In the genomic region with DNA sequence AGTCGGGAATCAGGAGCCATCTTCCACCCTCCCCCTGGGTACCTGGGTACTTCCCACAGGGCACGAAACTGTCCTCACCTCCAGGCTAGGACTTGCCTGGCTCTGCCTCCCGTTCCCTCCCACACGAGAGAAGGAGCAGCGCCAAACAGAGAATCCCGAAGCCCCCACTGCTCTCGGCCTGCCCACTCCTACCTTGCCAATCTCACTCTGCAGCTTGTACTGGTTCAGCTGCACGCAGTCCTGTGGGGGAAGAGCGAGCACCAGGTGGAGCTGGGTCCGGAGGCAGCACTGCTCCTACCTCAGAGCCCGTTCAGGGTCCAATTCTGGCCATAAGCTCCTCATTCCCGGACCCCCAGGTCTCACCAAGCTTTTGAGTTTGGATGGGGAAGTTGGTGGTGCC, we compare ENCODE assay signal across 18 cellular contexts. TPM values are rescaled to one million over a fixed set of nuclear protein-coding genes. Genes with fewer than 3 reads are reported as not detected.
A peak's percentile ranks its signal among the peaks of the same experiment; 100 is the strongest.
DNase-seq lines count a peak whose midpoint lies in the region; ATAC-seq and TF ChIP-seq lines count a peak whose summit lies in the region.
"Had no signal": no experiment of that assay in that cellular context is flagged by ENCODE, and none has a peak within 500 bp of the region (broad histone marks: within the 10 kb centered on the region; RNA-seq: fewer than 3 reads in every experiment).

No MANE protein-coding gene starts in this region.

- H3K27ac Mint-ChIP-seq in glutamatergic neuron (ENCODE audit: unreplicated experiment) = peak overlapping the region; percentile 17
- H3K27ac Mint-ChIP-seq in CD8-positive, alpha-beta T cell = no peak overlapping the region

- TF ChIP-seq POLR2A in vagina (IDR thresholded peaks at IDR 0.05) = no peak

- no peaks in the 10 kb centered on the region for H3K36me3 Mint-ChIP-seq in glutamatergic neuron (ENCODE audit: unreplicated experiment)
- peaks cover 28% of the 10 kb centered on the region for H3K36me3 Mint-ChIP-seq in CD8-positive, alpha-beta T cell

- peaks cover 13% of the 10 kb centered on the region for H3K27me3 Mint-ChIP-seq in glutamatergic neuron (ENCODE audit: unreplicated experiment)
- H3K27me3 Mint-ChIP-seq in CD8-positive, alpha-beta T cell (ENCODE audit: low read depth) = no peaks in the 10 kb centered on the region
- H3K27me3 Mint-ChIP-seq: CD4-positive, alpha-beta memory T cell had no signal

- POLR2A ChIA-PET in HEK293 (lab: Yijun Ruan, JAX) = no interaction called here
- POLR2A ChIA-PET in CD8-positive, alpha-beta T cell (lab: Charles Lee) = no interaction called here

- no peak overlapping the region for H3K4me3 ChIP-seq in HEK293 (ENCODE audit: low read depth, low read length)
- no peak overlapping the region for H3K4me3 ChIP-seq in CD8-positive, alpha-beta T cell (ENCODE audit: low read depth, low read length)
- no peak overlapping the region for H3K4me3 ChIP-seq in vagina
- H3K4me3 ChIP-seq: A549, HAP-1 had no signal

- H3K4me1 ChIP-seq in HEK293 (ENCODE audit: control insufficient read depth, insufficient read depth, low read length) = peaks cover 12% of the 10 kb centered on the region
- peaks cover 20% of the 10 kb centered on the region for H3K4me1 ChIP-seq in CD8-positive, alpha-beta T cell (ENCODE audit: insufficient read depth, low read length)
- H3K4me1 ChIP-seq in vagina = peaks cover 46% of the 10 kb centered on the region
- H3K4me1 ChIP-seq: Caco-2, HAP-1 had no signal

- ATAC-seq in CD8-positive, alpha-beta T cell = no peak
- ATAC-seq: A549 had no signal

- H3K27ac ChIP-seq in HEK293 (ENCODE audit: extremely low read depth, low read depth, low read length) = no peak overlapping the region
- no peak overlapping the region for H3K27ac ChIP-seq in CD8-positive, alpha-beta T cell (ENCODE audit: low read depth, low read length)
- H3K27ac ChIP-seq in vagina = no peak overlapping the region
- H3K27ac ChIP-seq: A549 had no signal

- CTCF ChIA-PET in HEK293 (lab: Yijun Ruan, JAX) = interaction anchor here (0.6 to 2.4 kb wide), 7 partner anchors 20 to 1025 kb away, joined by 3 to 8 read pairs (median 3); no protein-coding TSS in a partner anchor
- CTCF ChIA-PET in CD8-positive, alpha-beta T cell (lab: Charles Lee) = interaction anchor here (0.9 to 3.5 kb wide), 4 partner anchors 20 to 149 kb away, joined by 3 to 11 read pairs (median 6); no protein-coding TSS in a partner anchor

- H3K9me3 ChIP-seq in HEK293 (ENCODE audit: control insufficient read depth, insufficient read depth, low read depth, low read length) (no peaks in the 10 kb centered on the region), vagina (no peaks in the 10 kb centered on the region)
- no peaks in the 10 kb centered on the region for H3K9me3 ChIP-seq in CD8-positive, alpha-beta T cell (ENCODE audit: low read length)
- H3K9me3 ChIP-seq: A549, BE2C, Caco-2, HAP-1 had no signal

- intact Hi-C loops in CD8-positive, alpha-beta T cell (cut with DNase I, micrococcal nuclease) = no loop called here
- intact Hi-C loops in vagina (cut with DNase I) = no loop called here

- peaks cover 43% of the 10 kb centered on the region for H3K4me1 Mint-ChIP-seq in glutamatergic neuron (ENCODE audit: low read depth, unreplicated experiment)
- H3K4me1 Mint-ChIP-seq in CD8-positive, alpha-beta T cell (ENCODE audit: low read depth) = peaks cover 19% of the 10 kb centered on the region

- no peak overlapping the region for H3K4me3 Mint-ChIP-seq in glutamatergic neuron (ENCODE audit: unreplicated experiment)
- no peak overlapping the region for H3K4me3 Mint-ChIP-seq in CD8-positive, alpha-beta T cell
- H3K4me3 Mint-ChIP-seq: CD4-positive, alpha-beta memory T cell had no signal

- peaks cover 8% of the 10 kb centered on the region for H3K9me3 Mint-ChIP-seq in glutamatergic neuron (ENCODE audit: unreplicated experiment)
- no peaks in the 10 kb centered on the region for H3K9me3 Mint-ChIP-seq in CD8-positive, alpha-beta T cell
- H3K9me3 Mint-ChIP-seq: CD4-positive, alpha-beta memory T cell had no signal

- H3K27me3 ChIP-seq in CD8-positive, alpha-beta T cell (ENCODE audit: insufficient read depth, low read length) = no peaks in the 10 kb centered on the region
- H3K27me3 ChIP-seq in vagina = no peaks in the 10 kb centered on the region
- H3K27me3 ChIP-seq: BE2C had no signal

- peaks cover 5 to 68% of the 10 kb centered on the region in 2 experiments for H3K36me3 ChIP-seq in HEK293 (ENCODE audit: control insufficient read depth in 2 of 2, insufficient read depth in 1 of 2, low read length in 2 of 2)
- no peaks in the 10 kb centered on the region for H3K36me3 ChIP-seq in CD8-positive, alpha-beta T cell (ENCODE audit: insufficient read depth, low read length)
- H3K36me3 ChIP-seq in vagina = peaks cover 0 to 30% of the 10 kb centered on the region in 2 donors
- H3K36me3 ChIP-seq: HAP-1 had no signal

- no peak for DNase-seq in glutamatergic neuron
- peak; percentile 58 for DNase-seq in putamen (ENCODE audit: low spot score)
- DNase-seq in CD8-positive, alpha-beta T cell = no peak
- no peak for DNase-seq in NCI-H2107 (lab: John Stamatoyannopoulos, UW)
- DNase-seq in vagina (ENCODE audit: extremely low spot score in 2 of 2) = no peak
- DNase-seq: 8988T; ACHN; AML-193; BE2C; C1 segment of cervical spinal cord; Caco-2; CD4-positive, alpha-beta memory T cell; DMS153; DND-41; GOT3 had no signal

- TF ChIP-seq CTCF in HEK293 (tag by site-specific recombination; IDR thresholded peaks at IDR 0.05) (no peak), glutamatergic neuron (IDR thresholded peaks at IDR 0.05; ENCODE audit: partially characterized antibody, unreplicated experiment) (no peak), vagina (IDR thresholded peaks at IDR 0.05) (no peak)
- no peak for TF ChIP-seq CTCF in CD8-positive, alpha-beta T cell (IDR thresholded peaks at IDR 0.05)

TF ChIP-seq in HEK293, 187 proteins besides CTCF, POLR2A, EP300 and RAD21:
- TF ChIP-seq ZNF585B (tag by site-specific recombination; IDR thresholded peaks at IDR 0.05) (no peak), ZFP69B (tag by site-specific recombination; IDR thresholded peaks at IDR 0.05) (no peak), ZNF423 (tag by site-specific recombination; IDR thresholded peaks at IDR 0.05) (no peak), EGR2 (tag by site-specific recombination; IDR thresholded peaks at IDR 0.05; ENCODE audit: low read depth) (0 out of 2 replicates have a peak, but pooled peaks have one; percentile 20), ZIC2 (tag by site-specific recombination; IDR thresholded peaks at IDR 0.05) (no peak)
- TF ChIP-seq, protein P1, sequence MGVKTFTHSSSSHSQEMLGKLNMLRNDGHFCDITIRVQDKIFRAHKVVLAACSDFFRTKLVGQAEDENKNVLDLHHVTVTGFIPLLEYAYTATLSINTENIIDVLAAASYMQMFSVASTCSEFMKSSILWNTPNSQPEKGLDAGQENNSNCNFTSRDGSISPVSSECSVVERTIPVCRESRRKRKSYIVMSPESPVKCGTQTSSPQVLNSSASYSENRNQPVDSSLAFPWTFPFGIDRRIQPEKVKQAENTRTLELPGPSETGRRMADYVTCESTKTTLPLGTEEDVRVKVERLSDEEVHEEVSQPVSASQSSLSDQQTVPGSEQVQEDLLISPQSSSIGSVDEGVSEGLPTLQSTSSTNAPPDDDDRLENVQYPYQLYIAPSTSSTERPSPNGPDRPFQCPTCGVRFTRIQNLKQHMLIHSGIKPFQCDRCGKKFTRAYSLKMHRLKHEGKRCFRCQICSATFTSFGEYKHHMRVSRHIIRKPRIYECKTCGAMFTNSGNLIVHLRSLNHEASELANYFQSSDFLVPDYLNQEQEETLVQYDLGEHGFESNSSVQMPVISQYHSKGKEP (tag by site-specific recombination; IDR thresholded peaks at IDR 0.05) = no peak

RNA-seq across cellular contexts. Expression of a gene that starts 8.7 kb away (rescaled TPM):
- total RNA-seq in glutamatergic neuron (ENCODE audit: unreplicated experiment) (41.3 TPM), vagina (12.0 TPM)
- 1 to 10 TPM; 5.3 to 5.9 TPM for total RNA-seq in CD8-positive, alpha-beta T cell

RNA-seq across cellular contexts. Expression of a gene that starts 32.1 kb away (rescaled TPM):
- total RNA-seq in glutamatergic neuron (ENCODE audit: unreplicated experiment) = 2.1 TPM
- under 1 TPM; 0.67 to 0.95 TPM for total RNA-seq in CD8-positive, alpha-beta T cell
- 4.2 TPM for total RNA-seq in vagina
- total RNA-seq: CD4-positive, alpha-beta memory T cell had no signal

RNA-seq across cellular contexts. Expression of a gene that starts 38.1 kb away (rescaled TPM):
- total RNA-seq in glutamatergic neuron (ENCODE audit: unreplicated experiment) (133 TPM), vagina (20.6 TPM)
- total RNA-seq in CD8-positive, alpha-beta T cell = 10 to 100 TPM; 28.4 to 35.3 TPM
